8 cellular contexts compared by ENCODE assay signal in genomic region chr3:150412599-150413069, GRCh38. TPM values are rescaled to one million over a fixed set of nuclear protein-coding genes. Genes with fewer than 3 reads are reported as not detected.
A peak's percentile ranks its signal among the peaks of the same experiment; 100 is the strongest.
DNase-seq lines count a peak whose midpoint lies in the region; ATAC-seq, FAIRE-seq and TF ChIP-seq lines count a peak whose summit lies in the region.

No MANE protein-coding gene starts in this region.

- H3K9me3 ChIP-seq in ascending aorta (no peaks in the 10 kb centered on the region), kidney (ENCODE audit: control insufficient read depth in 1 of 2, low read length in 2 of 2) (no peaks in the 10 kb centered on the region), subcutaneous abdominal adipose tissue (ENCODE audit: control insufficient read depth in 5 of 5, low read length in 5 of 5) (no peaks in the 10 kb centered on the region)

- TF ChIP-seq CTCF in ascending aorta (IDR thresholded peaks at IDR 0.05): no peak
- no peak for TF ChIP-seq CTCF in kidney (IDR thresholded peaks at IDR 0.05; ENCODE audit: borderline replicate concordance, extremely low read depth, insufficient read depth)

- peak overlapping the region; percentile 91 for H3K4me3 Mint-ChIP-seq in activated CD8-positive, alpha-beta memory T cell treated with anti-CD3 and anti-CD28 coated beads, Interleukin-2, amount 10 ng/mL, durations not matched to agents 7 days and 5 days

- peak; percentile 41 for DNase-seq in activated CD8-positive, alpha-beta memory T cell treated with anti-CD3 and anti-CD28 coated beads, Interleukin-2, amount 10 ng/mL, durations not matched to agents 7 days and 5 days
- no peak for DNase-seq in activated CD8-positive, alpha-beta memory T cell treated with anti-CD3 and anti-CD28 coated beads for 24 hours
- DNase-seq in NCI-H2107 (lab: John Stamatoyannopoulos, UW): peak; percentile 9
- no peak for DNase-seq in ascending aorta (ENCODE audit: low spot score in 2 of 2)
- no peak for DNase-seq in kidney

- CTCF ChIA-PET in activated CD8-positive, alpha-beta memory T cell treated with anti-CD3 and anti-CD28 coated beads, Interleukin-2, amount 10 ng/mL, durations not matched to agents 7 days and 5 days (lab: Charles Lee): interaction anchor here (0.6 to 1.9 kb wide), 2 partner anchors 28 to 29 kb away, joined by 3 to 4 read pairs; no protein-coding TSS in a partner anchor

- H3K4me1 Mint-ChIP-seq in activated CD8-positive, alpha-beta memory T cell treated with anti-CD3 and anti-CD28 coated beads, Interleukin-2, amount 10 ng/mL, durations not matched to agents 7 days and 5 days: peaks cover 35% of the 10 kb centered on the region

- H3K27me3 Mint-ChIP-seq in activated CD8-positive, alpha-beta memory T cell treated with anti-CD3 and anti-CD28 coated beads, Interleukin-2, amount 10 ng/mL, durations not matched to agents 7 days and 5 days: peaks cover 2% of the 10 kb centered on the region

- H3K36me3 ChIP-seq in ascending aorta (no peaks in the 10 kb centered on the region), kidney (ENCODE audit: control insufficient read depth in 1 of 2, insufficient read depth in 2 of 2, low read length in 2 of 2) (no peaks in the 10 kb centered on the region), subcutaneous abdominal adipose tissue (ENCODE audit: control insufficient read depth in 5 of 5, insufficient read depth in 5 of 5, low read length in 5 of 5) (peaks cover 0 to 6% (median 0%) of the 10 kb centered on the region in 5 donors)

- no peaks in the 10 kb centered on the region for H3K9me3 Mint-ChIP-seq in activated CD8-positive, alpha-beta memory T cell treated with anti-CD3 and anti-CD28 coated beads, Interleukin-2, amount 10 ng/mL, durations not matched to agents 7 days and 5 days (ENCODE audit: low read depth)

- H3K27ac ChIP-seq in ascending aorta (no peak overlapping the region), kidney (ENCODE audit: low read depth in 2 of 2, low read length in 2 of 2) (peak overlapping the region; percentile 3 to 33), subcutaneous abdominal adipose tissue (ENCODE audit: low read depth, low read length) (peak overlapping the region; percentile 100)

- H3K27ac Mint-ChIP-seq in activated CD8-positive, alpha-beta memory T cell treated with anti-CD3 and anti-CD28 coated beads, Interleukin-2, amount 10 ng/mL, durations not matched to agents 7 days and 5 days: peak overlapping the region; percentile 58

- ATAC-seq in activated CD8-positive, alpha-beta memory T cell treated with anti-CD3 and anti-CD28 coated beads, Interleukin-2, amount 10 ng/mL, durations not matched to agents 7 days and 5 days: no peak
- ATAC-seq in GM18498 (IDR thresholded peaks at IDR 0.05; ENCODE audit: unreplicated experiment): no peak
- ATAC-seq in HG02610 (IDR thresholded peaks at IDR 0.05; ENCODE audit: unreplicated experiment): no peak

- FAIRE-seq in kidney (lab: Jason Lieb, UNC): no peak

- H3K27me3 ChIP-seq in ascending aorta (no peaks in the 10 kb centered on the region), subcutaneous abdominal adipose tissue (ENCODE audit: control insufficient read depth in 5 of 5, insufficient read depth in 4 of 5, low read length in 5 of 5) (no peaks in the 10 kb centered on the region)

- intact Hi-C loops in ascending aorta (cut with DNase I): no loop called here
- intact Hi-C loops in kidney (cut with DNase I): loop anchor here (10.0 kb wide), 1 partner anchor 82 kb away; no protein-coding TSS in a partner anchor

- H3K4me3 ChIP-seq in ascending aorta: peak overlapping the region; percentile 59 to 81
- H3K4me3 ChIP-seq in kidney (ENCODE audit: low read length in 2 of 2): peak overlapping the region; percentile 84 to 94
- peak overlapping the region; percentile 73 to 99 (median 95) for H3K4me3 ChIP-seq in subcutaneous abdominal adipose tissue (ENCODE audit: low read depth in 1 of 5, low read length in 5 of 5)

- peaks cover 17% of the 10 kb centered on the region for H3K36me3 Mint-ChIP-seq in activated CD8-positive, alpha-beta memory T cell treated with anti-CD3 and anti-CD28 coated beads, Interleukin-2, amount 10 ng/mL, durations not matched to agents 7 days and 5 days

- H3K4me1 ChIP-seq in ascending aorta (peaks cover 0 to 19% of the 10 kb centered on the region in 2 donors), kidney (ENCODE audit: control insufficient read depth in 1 of 2, insufficient read depth in 1 of 2, low read depth in 1 of 2, low read length in 2 of 2) (peaks cover 5 to 6% of the 10 kb centered on the region in 2 donors), subcutaneous abdominal adipose tissue (ENCODE audit: control insufficient read depth in 5 of 5, insufficient read depth in 5 of 5, low read length in 5 of 5) (peaks cover 0 to 56% (median 53%) of the 10 kb centered on the region in 5 donors)

- H3K9ac ChIP-seq in kidney (ENCODE audit: low read length in 2 of 2) (peak overlapping the region; percentile 57 to 60), subcutaneous abdominal adipose tissue (ENCODE audit: low read length in 5 of 5) (peak overlapping the region; percentile 43 to 99 (median 92))

RNA-seq across cellular contexts. Expression of gene TSC22D2, which starts 4.5 kb away (rescaled TPM):
- total RNA-seq in activated CD8-positive, alpha-beta memory T cell treated with anti-CD3 and anti-CD28 coated beads, Interleukin-2, amount 10 ng/mL, durations not matched to agents 7 days and 5 days: 1 to 10 TPM; 8.5 to 10.0 TPM
- total RNA-seq in ascending aorta: 17.9 TPM
- 25.3 TPM for total RNA-seq in kidney
- 13.4 TPM for polyA plus RNA-seq in kidney (ENCODE audit: insufficient read depth, low read depth, low replicate concordance)

Comparison
In these comparisons a context has a peak if more than half of its experiments do, and no peak if none do; other contexts are left out.
1. DNase-seq: peak in activated CD8-positive, alpha-beta memory T cell treated with anti-CD3 and anti-CD28 coated beads, Interleukin-2, amount 10 ng/mL, durations not matched to agents 7 days and 5 days (single experiment) and NCI-H2107 (single experiment); none in activated CD8-positive, alpha-beta memory T cell treated with anti-CD3 and anti-CD28 coated beads for 24 hours (single experiment), ascending aorta (0 of 2) and kidney (single experiment).
2. H3K27ac ChIP-seq: peak in kidney (2 of 2) and subcutaneous abdominal adipose tissue (single experiment); none in ascending aorta (0 of 2).
3. Peak in every context shown above with its lines, with median percentiles within 50 percentile points of each other: H3K4me3 ChIP-seq.